ENCODE assay signal across 17 cellular contexts in genomic region chr21:45769896-45770295, GRCh38.
DNase-seq lines count a peak whose midpoint lies in the region; ATAC-seq and TF ChIP-seq lines count a peak whose summit lies in the region.
"Had no signal": no experiment of that assay in that cellular context is flagged by ENCODE, and none has a peak within 500 bp of the region (broad histone marks: within the 10 kb centered on the region; RNA-seq: fewer than 3 reads in every experiment).

No MANE protein-coding gene starts in this region.

- peaks cover 41% of the 10 kb centered on the region for H3K4me1 Mint-ChIP-seq in activated CD8-positive, alpha-beta T cell treated with anti-CD3 and anti-CD28 coated beads for 36 hours (ENCODE audit: low read depth)
- peaks cover 31% of the 10 kb centered on the region for H3K4me1 Mint-ChIP-seq in activated CD8-positive, alpha-beta T cell treated with anti-CD3 and anti-CD28 coated beads, Interleukin-2, amount 10 ng/mL, durations not matched to agents 7 days and 5 days (ENCODE audit: low read depth)
- H3K4me1 Mint-ChIP-seq in CD4-positive, alpha-beta T cell (ENCODE audit: low read depth) = peaks cover 45% of the 10 kb centered on the region
- peaks cover 47% of the 10 kb centered on the region for H3K4me1 Mint-ChIP-seq in nephron
- H3K4me1 Mint-ChIP-seq: GM23338 had no signal

- no peaks in the 10 kb centered on the region for H3K36me3 Mint-ChIP-seq in activated CD8-positive, alpha-beta T cell treated with anti-CD3 and anti-CD28 coated beads for 36 hours (ENCODE audit: low read depth)
- no peaks in the 10 kb centered on the region for H3K36me3 Mint-ChIP-seq in activated CD8-positive, alpha-beta T cell treated with anti-CD3 and anti-CD28 coated beads, Interleukin-2, amount 10 ng/mL, durations not matched to agents 7 days and 5 days (ENCODE audit: low read depth)
- no peaks in the 10 kb centered on the region for H3K36me3 Mint-ChIP-seq in CD4-positive, alpha-beta T cell (ENCODE audit: low read depth)
- H3K36me3 Mint-ChIP-seq in nephron (ENCODE audit: low read depth) = no peaks in the 10 kb centered on the region

- H3K27ac Mint-ChIP-seq in activated CD8-positive, alpha-beta T cell treated with anti-CD3 and anti-CD28 coated beads for 36 hours = peak overlapping the region; percentile 89
- H3K27ac Mint-ChIP-seq in activated CD8-positive, alpha-beta T cell treated with anti-CD3 and anti-CD28 coated beads, Interleukin-2, amount 10 ng/mL, durations not matched to agents 7 days and 5 days = no peak overlapping the region
- H3K27ac Mint-ChIP-seq in CD4-positive, alpha-beta T cell = peak overlapping the region; percentile 94
- H3K27ac Mint-ChIP-seq in nephron = peak overlapping the region in 2 of 3 experiments; percentile 86
- H3K27ac Mint-ChIP-seq: GM23338 had no signal

- no peak for DNase-seq in activated CD8-positive, alpha-beta T cell treated with anti-CD3 and anti-CD28 coated beads for 36 hours
- DNase-seq in activated CD8-positive, alpha-beta T cell treated with anti-CD3 and anti-CD28 coated beads, Interleukin-2, amount 10 ng/mL, durations not matched to agents 7 days and 5 days = no peak
- DNase-seq in CD4-positive, alpha-beta T cell = no peak
- DNase-seq in DMS 273 treated with DMSO at 0.1 percent for 48 hours (lab: John Stamatoyannopoulos, UW) = no peak
- DNase-seq in central memory CD4-positive, alpha-beta T cell = no peak
- DNase-seq: GF-D8, KBM-7, NCI-H1436 treated with DMSO at 0.1 percent for 48 hours, NCI-H2081 treated with DMSO at 0.1 percent for 48 hours, NCI-H510A treated with DMSO at 0.1 percent for 48 hours, NCI-H82, PC-3 had no signal

- H3K9me3 Mint-ChIP-seq in activated CD8-positive, alpha-beta T cell treated with anti-CD3 and anti-CD28 coated beads for 36 hours = peaks cover 6% of the 10 kb centered on the region
- no peaks in the 10 kb centered on the region for H3K9me3 Mint-ChIP-seq in activated CD8-positive, alpha-beta T cell treated with anti-CD3 and anti-CD28 coated beads, Interleukin-2, amount 10 ng/mL, durations not matched to agents 7 days and 5 days (ENCODE audit: insufficient read depth)
- H3K9me3 Mint-ChIP-seq in CD4-positive, alpha-beta T cell = no peaks in the 10 kb centered on the region
- H3K9me3 Mint-ChIP-seq in nephron = peaks cover 22% of the 10 kb centered on the region
- H3K9me3 Mint-ChIP-seq: GM23338 had no signal

- CTCF ChIA-PET in activated CD8-positive, alpha-beta T cell treated with anti-CD3 and anti-CD28 coated beads for 36 hours (lab: Charles Lee) = no interaction called here
- CTCF ChIA-PET in activated CD8-positive, alpha-beta T cell treated with anti-CD3 and anti-CD28 coated beads, Interleukin-2, amount 10 ng/mL, durations not matched to agents 7 days and 5 days (lab: Charles Lee) = no interaction called here
- CTCF ChIA-PET in CD4-positive, alpha-beta T cell (lab: Charles Lee) = no interaction called here

- intact Hi-C loops in activated CD8-positive, alpha-beta T cell treated with anti-CD3 and anti-CD28 coated beads for 36 hours (cut with micrococcal nuclease) = loop anchor here (2.0 kb wide), 1 partner anchor 49 kb away; no protein-coding TSS in a partner anchor
- intact Hi-C loops in CD4-positive, alpha-beta T cell (cut with DNase I, micrococcal nuclease) = loop anchor here in 1 of 2 experiments (10.0 kb wide), 3 partner anchors 45 to 155 kb away; partner anchors contain the start of gene PCBP3

- no peaks in the 10 kb centered on the region for H3K9me3 ChIP-seq in CD4-positive, alpha-beta T cell (ENCODE audit: control insufficient read depth, low read length)
- peaks cover 10% of the 10 kb centered on the region for H3K9me3 ChIP-seq in KOPT-K1 (ENCODE audit: insufficient read depth, low read length, poor library complexity, severe bottlenecking)

- POLR2A ChIA-PET in activated CD8-positive, alpha-beta T cell treated with anti-CD3 and anti-CD28 coated beads for 36 hours (lab: Charles Lee) = interaction anchor here (2.7 kb wide), 1 partner anchor 49 kb away, joined by 10 read pairs; no protein-coding TSS in a partner anchor
- POLR2A ChIA-PET in activated CD8-positive, alpha-beta T cell treated with anti-CD3 and anti-CD28 coated beads, Interleukin-2, amount 10 ng/mL, durations not matched to agents 7 days and 5 days (lab: Charles Lee) = no interaction called here
- POLR2A ChIA-PET in CD4-positive, alpha-beta T cell (lab: Charles Lee) = no interaction called here

- no peaks in the 10 kb centered on the region for H3K27me3 Mint-ChIP-seq in activated CD8-positive, alpha-beta T cell treated with anti-CD3 and anti-CD28 coated beads for 36 hours
- peaks cover 2% of the 10 kb centered on the region for H3K27me3 Mint-ChIP-seq in activated CD8-positive, alpha-beta T cell treated with anti-CD3 and anti-CD28 coated beads, Interleukin-2, amount 10 ng/mL, durations not matched to agents 7 days and 5 days (ENCODE audit: low read depth)
- no peaks in the 10 kb centered on the region for H3K27me3 Mint-ChIP-seq in CD4-positive, alpha-beta T cell
- no peaks in the 10 kb centered on the region for H3K27me3 Mint-ChIP-seq in nephron (ENCODE audit: low read depth)

- no peak for TF ChIP-seq CTCF in activated CD8-positive, alpha-beta T cell treated with anti-CD3 and anti-CD28 coated beads for 36 hours (IDR thresholded peaks at IDR 0.05)
- TF ChIP-seq CTCF in CD4-positive, alpha-beta T cell (IDR thresholded peaks at IDR 0.05) = no peak
- TF ChIP-seq CTCF in nephron (IDR thresholded peaks at IDR 0.05; ENCODE audit: unreplicated experiment in 3 of 3) = no peak

- no peaks in the 10 kb centered on the region for H3K36me3 ChIP-seq in KOPT-K1 (ENCODE audit: insufficient read depth, low read length)

- no peak for ATAC-seq in activated CD8-positive, alpha-beta T cell treated with anti-CD3 and anti-CD28 coated beads for 36 hours
- ATAC-seq in activated CD8-positive, alpha-beta T cell treated with anti-CD3 and anti-CD28 coated beads, Interleukin-2, amount 10 ng/mL, durations not matched to agents 7 days and 5 days = no peak
- ATAC-seq in CD4-positive, alpha-beta T cell (ENCODE audit: poor library complexity) = no peak
- ATAC-seq: GM23338, PC-3 had no signal

- H3K4me3 Mint-ChIP-seq in activated CD8-positive, alpha-beta T cell treated with anti-CD3 and anti-CD28 coated beads for 36 hours = peak overlapping the region; percentile 28
- no peak overlapping the region for H3K4me3 Mint-ChIP-seq in activated CD8-positive, alpha-beta T cell treated with anti-CD3 and anti-CD28 coated beads, Interleukin-2, amount 10 ng/mL, durations not matched to agents 7 days and 5 days
- H3K4me3 Mint-ChIP-seq in CD4-positive, alpha-beta T cell = no peak overlapping the region
- H3K4me3 Mint-ChIP-seq in nephron = no peak overlapping the region
- H3K4me3 Mint-ChIP-seq: GM23338 had no signal

- no peaks in the 10 kb centered on the region for H3K27me3 ChIP-seq in CD4-positive, alpha-beta T cell (ENCODE audit: control insufficient read depth, insufficient read depth, low read length)

- no peak overlapping the region for H3K27ac ChIP-seq in CD4-positive, alpha-beta T cell (ENCODE audit: low read depth, low read length)
- H3K27ac ChIP-seq in KOPT-K1 (ENCODE audit: low read depth, low read length, poor library complexity, severe bottlenecking) = peak overlapping the region; percentile 60
- H3K27ac ChIP-seq: C4-2B, RWPE1 had no signal
